8 cellular contexts compared by ENCODE assay signal in the genomic region with DNA sequence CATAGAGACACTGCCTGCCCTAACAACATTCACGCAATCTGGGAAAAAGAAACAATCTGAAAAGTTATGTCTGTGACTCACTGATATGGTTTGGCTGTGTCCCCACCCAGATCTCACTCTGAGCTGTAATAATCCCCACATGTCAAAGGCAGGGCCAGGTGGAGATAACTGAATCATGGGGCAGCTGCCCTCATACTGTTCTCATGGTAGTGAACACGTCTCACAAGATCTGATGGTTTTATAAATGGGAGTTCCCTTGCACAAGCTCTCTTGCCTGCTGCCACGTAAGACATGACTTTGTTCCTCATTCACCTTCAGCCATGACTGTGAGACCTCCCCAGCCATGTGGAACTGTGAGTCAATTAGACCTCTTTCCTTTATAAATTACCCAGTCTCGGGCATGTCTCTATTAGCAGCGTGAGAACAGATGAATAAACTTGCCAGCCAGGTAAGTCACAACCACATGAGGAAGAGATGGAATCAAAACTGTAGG.
DNase-seq lines count a peak whose midpoint lies in the region; ATAC-seq lines count a peak whose summit lies in the region.
"Had no signal": no experiment of that assay in that cellular context is flagged by ENCODE, and none has a peak within 500 bp of the region (broad histone marks: within the 10 kb centered on the region; RNA-seq: fewer than 3 reads in every experiment).

No MANE protein-coding gene starts in this region.

- ATAC-seq in GM19043 (IDR thresholded peaks at IDR 0.05; ENCODE audit: low read depth, unreplicated experiment) (peak; percentile 52), HG03064 (IDR thresholded peaks at IDR 0.05; ENCODE audit: low read depth, unreplicated experiment) (peak; percentile 64), HG03439 (IDR thresholded peaks at IDR 0.05; ENCODE audit: unreplicated experiment) (no peak)
- ATAC-seq in activated naive CD8-positive, alpha-beta T cell treated with anti-CD3 and anti-CD28 coated beads, Interleukin-2, amount 50 U/mL, for 24 hours = peak; percentile 93

- peak overlapping the region; percentile 92 for H3K27ac Mint-ChIP-seq in activated naive CD8-positive, alpha-beta T cell treated with anti-CD3 and anti-CD28 coated beads, Interleukin-2, amount 50 U/mL, for 24 hours

- H3K36me3 Mint-ChIP-seq in activated naive CD8-positive, alpha-beta T cell treated with anti-CD3 and anti-CD28 coated beads, Interleukin-2, amount 50 U/mL, for 24 hours (ENCODE audit: low read depth) = peaks cover 47% of the 10 kb centered on the region

- H3K9me3 Mint-ChIP-seq in activated naive CD8-positive, alpha-beta T cell treated with anti-CD3 and anti-CD28 coated beads, Interleukin-2, amount 50 U/mL, for 24 hours = peaks cover 19% of the 10 kb centered on the region

- peak; percentile 35 for DNase-seq in activated naive CD8-positive, alpha-beta T cell treated with anti-CD3 and anti-CD28 coated beads, Interleukin-2, amount 50 U/mL, for 24 hours
- DNase-seq in stimulated activated CD4-positive, alpha-beta T cell treated with anti-CD3 and anti-CD28 coated beads, Interleukin-1b, Interleukin-23, amount 100 ng/mL, for 48 hours = peak; percentile 64
- DNase-seq in NCI-H82 treated with DMSO at 0.1 percent for 48 hours (lab: John Stamatoyannopoulos, UW; ENCODE audit: unreplicated experiment) (no peak), pons (ENCODE audit: low spot score) (no peak)

- H3K27me3 Mint-ChIP-seq in activated naive CD8-positive, alpha-beta T cell treated with anti-CD3 and anti-CD28 coated beads, Interleukin-2, amount 50 U/mL, for 24 hours = no peaks in the 10 kb centered on the region

- H3K4me1 Mint-ChIP-seq in activated naive CD8-positive, alpha-beta T cell treated with anti-CD3 and anti-CD28 coated beads, Interleukin-2, amount 50 U/mL, for 24 hours = peaks cover 64% of the 10 kb centered on the region

- H3K4me3 Mint-ChIP-seq in activated naive CD8-positive, alpha-beta T cell treated with anti-CD3 and anti-CD28 coated beads, Interleukin-2, amount 50 U/mL, for 24 hours = peak overlapping the region; percentile 54
- H3K4me3 Mint-ChIP-seq: neural crest cell had no signal

Comparison
In these comparisons a context has a peak if more than half of its experiments do, and no peak if none do; other contexts are left out.
1. DNase-seq: peak in activated naive CD8-positive, alpha-beta T cell treated with anti-CD3 and anti-CD28 coated beads, Interleukin-2, amount 50 U/mL, for 24 hours (single experiment) and stimulated activated CD4-positive, alpha-beta T cell treated with anti-CD3 and anti-CD28 coated beads, Interleukin-1b, Interleukin-23, amount 100 ng/mL, for 48 hours (single experiment); none in NCI-H82 treated with DMSO at 0.1 percent for 48 hours (single experiment) and pons (single experiment).